In genomic region chr11:46075168-46075567, GRCh38 we compare ENCODE assay signal across 13 cellular contexts. TPM values are rescaled to one million over a fixed set of nuclear protein-coding genes. Genes with fewer than 3 reads are reported as not detected.
DNase-seq lines count a peak whose midpoint lies in the region; ATAC-seq, FAIRE-seq and TF ChIP-seq lines count a peak whose summit lies in the region.
"Had no signal": no experiment of that assay in that cellular context is flagged by ENCODE, and none has a peak within 500 bp of the region (broad histone marks: within the 10 kb centered on the region; RNA-seq: fewer than 3 reads in every experiment).

No MANE protein-coding gene starts in this region.

- peaks cover 24% of the 10 kb centered on the region for H3K4me1 Mint-ChIP-seq in HFFc6 (ENCODE audit: low read depth)
- H3K4me1 Mint-ChIP-seq in brain = peaks cover 7% of the 10 kb centered on the region

- H3K9me3 Mint-ChIP-seq in HFFc6 (no peaks in the 10 kb centered on the region), brain (no peaks in the 10 kb centered on the region)

- H3K4me3 ChIP-seq in kidney epithelial cell (ENCODE audit: low read depth, low read length) (no peak overlapping the region), small intestine (ENCODE audit: low read depth in 1 of 2, low read length in 2 of 2) (no peak overlapping the region)
- H3K4me3 ChIP-seq: BLaER1 treated with 17β-estradiol and CSF1 and Interleukin-3, amounts not matched to agents 10 nM and 100 nM; testis had no signal

- H3K4me1 ChIP-seq in small intestine (ENCODE audit: control insufficient read depth in 2 of 2, insufficient read depth in 1 of 2, low read depth in 1 of 2, low read length in 1 of 2) = no peaks in the 10 kb centered on the region

- H3K27ac Mint-ChIP-seq in HFFc6 (peak overlapping the region; percentile 27; the same call in 1 of the 2 replicates), brain (peak overlapping the region in 4 of 5 experiments; percentile 6 to 48 (median 12))

- H3K27me3 ChIP-seq in kidney epithelial cell (ENCODE audit: control insufficient read depth, insufficient read depth, low read length) = no peaks in the 10 kb centered on the region
- no peaks in the 10 kb centered on the region for H3K27me3 ChIP-seq in small intestine (ENCODE audit: control insufficient read depth in 2 of 2, insufficient read depth in 2 of 2, low read length in 2 of 2)
- H3K27me3 ChIP-seq: BLaER1 treated with 17β-estradiol and CSF1 and Interleukin-3, amounts not matched to agents 10 nM and 100 nM; testis had no signal

- H3K36me3 ChIP-seq in kidney epithelial cell (ENCODE audit: control insufficient read depth, insufficient read depth, low read length) (no peaks in the 10 kb centered on the region), small intestine (ENCODE audit: control insufficient read depth in 2 of 2, insufficient read depth in 2 of 2, low read length in 2 of 2) (peaks cover 0 to 3% of the 10 kb centered on the region in 2 donors)

- WGBS in small intestine, 3 donors = 58 to 64% (median 62%) methylated on average over 5 of the region's 5 CpGs

- no peak for FAIRE-seq in small intestine (lab: Jason Lieb, UNC)

- TF ChIP-seq CTCF in HFFc6 (IDR thresholded peaks at IDR 0.05) = no peak
- TF ChIP-seq CTCF in brain (conservative IDR thresholded peaks at IDR 0.05) = no peak
- no peak for TF ChIP-seq CTCF in kidney epithelial cell (IDR thresholded peaks at IDR 0.05; ENCODE audit: insufficient read depth, low read length, poor library complexity, severe bottlenecking)

- H3K9me3 ChIP-seq in small intestine (ENCODE audit: control insufficient read depth, low read depth) = no peaks in the 10 kb centered on the region
- H3K9me3 ChIP-seq: BLaER1 treated with 17β-estradiol and CSF1 and Interleukin-3, amounts not matched to agents 10 nM and 100 nM; testis had no signal

- in situ Hi-C loops in ACHN (cut with HindIII; ENCODE audit: low pct_ligation_motif_present, low pct_unique_long_range_greater_than_20kb, low sequenced_read_pairs) = no loop called here

- no peak overlapping the region for H3K27ac ChIP-seq in small intestine (ENCODE audit: low read depth in 1 of 2, low read length in 1 of 2)
- H3K27ac ChIP-seq: BLaER1 treated with 17β-estradiol and CSF1 and Interleukin-3, amounts not matched to agents 10 nM and 100 nM had no signal

- DNase-seq in ACHN = peak; percentile 51
- DNase-seq in HFFc6 = peak; percentile 25
- DNase-seq in kidney epithelial cell (ENCODE audit: low read depth) = peak; percentile 9
- DNase-seq in NK-92 (lab: John Stamatoyannopoulos, UW; ENCODE audit: unreplicated experiment) = no peak
- DNase-seq in AG08395 (ENCODE audit: low spot score) = no peak
- DNase-seq in small intestine = no peak
- DNase-seq: MV-4-11, NCI-H774, SW 1271, testis had no signal

- H3K36me3 Mint-ChIP-seq in HFFc6 (ENCODE audit: low read depth) = peaks cover 5% of the 10 kb centered on the region; the same call in 1 of the 2 replicates
- H3K36me3 Mint-ChIP-seq in brain = peaks cover 38% of the 10 kb centered on the region

- H3K4me3 Mint-ChIP-seq in HFFc6 = peak overlapping the region; percentile 0; the same call in 1 of the 2 replicates
- H3K4me3 Mint-ChIP-seq in brain = no peak overlapping the region

- no peak for ATAC-seq in HG03097 (IDR thresholded peaks at IDR 0.05; ENCODE audit: low FRiP score, unreplicated experiment)

- H3K27me3 Mint-ChIP-seq in HFFc6 (ENCODE audit: insufficient read depth) (no peaks in the 10 kb centered on the region), brain (no peaks in the 10 kb centered on the region)

RNA-seq across cellular contexts. Expression of gene PHF21A, which starts 46.1 kb away (rescaled TPM):
- 10 to 100 TPM; 25.5 to 32.4 (median 26.2) TPM for total RNA-seq in HFFc6 (2021; fragmentation: NEBNext Ultra II Directional; extraction: Animal tissue kit (Norgen Biotek cat#: 25700))
- polyA plus RNA-seq in brain (ENCODE audit: insufficient read depth, low read depth, low replicate concordance) (23.7 TPM), small intestine (10 to 100 TPM in 1 of 3 donors, 1 to 10 TPM in 2; 4.9 to 10.5 (median 4.9) TPM)
- total RNA-seq in kidney epithelial cell = 11.8 and 12.0 TPM in 2 replicates

Comparison
In these comparisons a context has a peak if more than half of its experiments do, and no peak if none do; other contexts are left out.
1. DNase-seq: peak in ACHN (single experiment), HFFc6 (single experiment) and kidney epithelial cell (single experiment); none in NK-92 (single experiment), AG08395 (single experiment) and small intestine (single experiment).